ENCODE assay signal across 32 cellular contexts in the genomic region with DNA sequence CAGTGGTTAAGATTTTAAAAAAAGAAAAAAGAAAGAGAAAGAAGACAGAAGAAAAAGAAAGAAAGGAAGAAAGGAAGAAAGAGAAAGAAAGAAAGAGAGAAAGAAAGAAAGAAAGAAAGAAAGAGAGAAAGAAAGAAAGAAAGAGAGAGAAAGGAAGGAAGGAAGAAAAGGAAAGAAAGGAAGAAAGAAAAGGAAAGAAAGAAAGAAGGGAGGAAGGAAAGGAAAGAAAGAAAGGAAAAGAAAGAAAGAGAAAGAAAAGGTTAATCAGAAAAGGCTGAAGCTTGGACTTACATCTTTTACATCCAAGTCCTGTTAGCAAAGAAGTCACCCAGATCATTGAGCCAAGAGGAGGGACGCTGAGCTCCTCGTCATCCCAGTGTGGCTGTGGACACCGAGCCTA.
"Had no signal": no experiment of that assay in that cellular context is flagged by ENCODE, and none has a peak within 500 bp of the region (broad histone marks: within the 10 kb centered on the region; RNA-seq: fewer than 3 reads in every experiment).

No MANE protein-coding gene starts in this region.

- H3K4me3 ChIP-seq: adrenal gland, body of pancreas, esophagus squamous epithelium, gastroesophageal sphincter, heart right ventricle, hepatocyte had no signal

- H3K36me3 ChIP-seq: adrenal gland, esophagus squamous epithelium, gastroesophageal sphincter, heart right ventricle, WERI-Rb-1 had no signal

- H3K4me1 ChIP-seq: adrenal gland, body of pancreas, gastroesophageal sphincter, heart right ventricle had no signal

- H3K4me2 ChIP-seq: hepatocyte had no signal

- H3K79me2 ChIP-seq: hepatocyte had no signal

- H2AFZ ChIP-seq: hepatocyte had no signal

- H3K27ac ChIP-seq: adrenal gland, body of pancreas, epithelial cell of prostate, esophagus squamous epithelium, gastroesophageal sphincter, heart right ventricle, hepatocyte, WERI-Rb-1 had no signal

- H3K27me3 ChIP-seq: adrenal gland, body of pancreas, hepatocyte had no signal

- DNase-seq: activated CD4-positive, alpha-beta memory T cell treated with anti-CD3 and anti-CD28 coated beads for 36 hours; activated CD4-positive, alpha-beta T cell treated with anti-CD3 and anti-CD28 coated beads for 36 hours; activated CD4-positive, alpha-beta T cell treated with anti-CD3 and anti-CD28 coated beads, Interleukin-2, amount 10 ng/mL, durations not matched to agents 24 days and 14 days; activated CD4-positive, CD25-positive, alpha-beta regulatory T cell; activated CD4-positive, CD25-positive, alpha-beta regulatory T cell treated with anti-CD3 and anti-CD28 coated beads, Interleukin-2, amount 50 U/mL, for 72 hours; activated CD8-positive, alpha-beta memory T cell treated with anti-CD3 and anti-CD28 coated beads for 24 hours; activated effector memory CD4-positive, alpha-beta T cell treated with Interleukin-2 at 50 U/mL for 16 hours; activated gamma-delta T cell treated with Interleukin-2 at 50 U/mL for 16 hours; activated naive CD4-positive, alpha-beta T cell treated with anti-CD3 and anti-CD28 coated beads, Interleukin-2, amount 50 U/mL, for 16 hours; activated naive CD4-positive, alpha-beta T cell treated with Interleukin-2 at 50 U/mL for 16 hours; activated naive CD8-positive, alpha-beta T cell treated with anti-CD3 and anti-CD28 coated beads, Interleukin-2, amount 50 U/mL, for 24 hours; activated T-cell treated with anti-CD3 and anti-CD28 coated beads, Interleukin-2, amount 50 U/mL, for 4 hours; adrenal gland; amygdala; aorta; body of pancreas; cortex of kidney; dermis blood vessel endothelial cell; effector CD8-positive, alpha-beta T cell; esophagus squamous epithelium; foreskin melanocyte; heart right ventricle; T-helper 17 cell; T1000; WERI-Rb-1 had no signal

- FAIRE-seq: colon, endometrium, endothelial cell of umbilical vein had no signal

- H3K9me3 ChIP-seq: adrenal gland, esophagus squamous epithelium, gastroesophageal sphincter, heart right ventricle had no signal

- ATAC-seq: activated CD4-positive, alpha-beta T cell treated with anti-CD3 and anti-CD28 coated beads for 36 hours; activated naive CD8-positive, alpha-beta T cell treated with anti-CD3 and anti-CD28 coated beads, Interleukin-2, amount 50 U/mL, for 24 hours; activated T-cell treated with anti-CD3 and anti-CD28 coated beads, Interleukin-2, amount 50 U/mL, for 4 hours; activated T-helper 17 cell treated with anti-CD3 and anti-CD28 coated beads, Interleukin-2, amount 50 U/mL, for 72 hours; body of pancreas; gastroesophageal sphincter; heart right ventricle; T-helper 17 cell had no signal
